ENCODE assay signal across 29 cellular contexts in genomic region chr21:33046455-33046854, GRCh38.
"Had no signal": no experiment of that assay in that cellular context is flagged by ENCODE, and none has a peak within 500 bp of the region (broad histone marks: within the 10 kb centered on the region; RNA-seq: fewer than 3 reads in every experiment).

No MANE protein-coding gene starts in this region.

- H3K4me1 ChIP-seq: Peyer's patch had no signal

- DNase-seq: activated CD4-positive, alpha-beta memory T cell treated with anti-CD3 and anti-CD28 coated beads, Interleukin-2, amount 10 ng/mL, durations not matched to agents 7 days and 5 days; activated CD4-positive, alpha-beta T cell treated with anti-CD3 and anti-CD28 coated beads for 1 hour; activated CD4-positive, alpha-beta T cell treated with anti-CD3 and anti-CD28 coated beads for 48 hours; activated CD4-positive, CD25-positive, alpha-beta regulatory T cell; activated CD8-positive, alpha-beta memory T cell treated with anti-CD3 and anti-CD28 coated beads for 24 hours; activated CD8-positive, alpha-beta memory T cell treated with anti-CD3 and anti-CD28 coated beads, Interleukin-2, amount 10 ng/mL, durations not matched to agents 7 days and 5 days; activated CD8-positive, alpha-beta memory T cell treated with anti-CD3 and anti-CD28 coated beads, Interleukin-2, amount 50 U/mL, for 48 hours; activated effector memory CD4-positive, alpha-beta T cell treated with Interleukin-2 at 50 U/mL for 16 hours; activated naive CD4-positive, alpha-beta T cell treated with anti-CD3 and anti-CD28 coated beads, Interleukin-2, amount 50 U/mL, for 16 hours; activated naive CD8-positive, alpha-beta T cell treated with anti-CD3 and anti-CD28 coated beads for 36 hours; activated T-cell treated with anti-CD3 and anti-CD28 coated beads, Interleukin-2, amount 50 U/mL, for 48 hours; amniotic stem cell; aorta; brain microvascular endothelial cell; central memory CD4-positive, alpha-beta T cell; NCI-H1105; NCI-H1417 treated with DMSO at 0.1 percent for 48 hours; NCI-H187 treated with DMSO at 0.1 percent for 48 hours; NCI-H2081; NCI-H345; NCI-H524 treated with DMSO at 0.1 percent for 48 hours; PC-3; Peyer's patch; SHP77 treated with DMSO at 0.1 percent for 48 hours; SK-N-SH; T-cell; T-helper 17 cell had no signal

- ATAC-seq: activated CD8-positive, alpha-beta memory T cell treated with anti-CD3 and anti-CD28 coated beads, Interleukin-2, amount 10 ng/mL, durations not matched to agents 7 days and 5 days; T-cell; T-helper 17 cell had no signal

- H3K27ac ChIP-seq: brain microvascular endothelial cell, Peyer's patch, SJSA1, VCaP had no signal

- H3K36me3 ChIP-seq: brain microvascular endothelial cell, Peyer's patch, SJSA1 had no signal

- H3K4me3 ChIP-seq: Peyer's patch, SJSA1 had no signal

- H3K9me3 ChIP-seq: Peyer's patch, SJSA1, SK-N-SH had no signal
